9 cellular contexts compared by ENCODE assay signal in the genomic region with DNA sequence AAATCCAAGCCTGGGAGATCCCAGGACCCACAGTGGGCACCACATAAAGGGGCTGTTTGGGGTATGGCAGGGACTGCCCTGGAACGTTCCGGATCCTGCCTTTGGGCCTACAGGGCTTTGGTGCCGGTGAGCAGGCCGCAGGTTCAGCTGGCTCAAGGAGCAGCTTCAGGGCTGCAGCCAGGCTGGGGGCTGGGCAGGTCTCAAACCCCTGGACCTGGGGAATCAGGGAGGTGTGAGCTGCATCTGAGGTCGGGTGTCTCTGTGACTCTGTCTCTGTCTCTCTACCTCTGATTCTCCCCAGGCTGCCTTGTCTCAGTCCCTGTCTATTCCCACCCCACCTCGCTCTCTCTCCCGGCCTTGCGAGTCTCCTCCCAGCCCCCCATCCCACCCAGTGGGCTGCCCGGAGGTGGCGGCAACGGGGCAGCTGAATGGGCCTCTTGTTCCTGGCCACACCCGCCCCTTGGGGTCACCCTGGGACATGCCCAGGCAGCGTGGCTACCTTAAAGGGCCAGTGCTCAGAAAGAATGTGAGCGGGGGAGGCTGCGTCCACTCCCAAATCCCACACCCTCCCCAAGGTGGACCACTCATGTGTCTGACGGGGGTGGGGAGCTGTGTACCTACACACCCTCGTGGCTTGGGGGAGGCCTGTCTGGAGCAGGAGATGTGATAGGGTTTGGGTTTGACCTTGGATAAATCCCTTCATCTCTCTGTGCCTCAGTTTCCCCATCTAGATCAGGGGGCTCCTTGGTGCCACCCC. TPM values are rescaled to one million over a fixed set of nuclear protein-coding genes. Genes with fewer than 3 reads are reported as not detected.
DNase-seq lines count a peak whose midpoint lies in the region; ATAC-seq, FAIRE-seq and TF ChIP-seq lines count a peak whose summit lies in the region.
"Had no signal": no experiment of that assay in that cellular context is flagged by ENCODE, and none has a peak within 500 bp of the region (broad histone marks: within the 10 kb centered on the region; RNA-seq: fewer than 3 reads in every experiment).

No MANE protein-coding gene starts in this region.

- H3K9ac ChIP-seq in mesendoderm (ENCODE audit: low read length), result no peak overlapping the region

- H2BK120ac ChIP-seq in mesendoderm (ENCODE audit: low read depth, low read length), result no peak overlapping the region

- no peak overlapping the region for H4K5ac ChIP-seq in mesendoderm (ENCODE audit: low read length)

- CTCF ChIA-PET in A549 (lab: Yijun Ruan, JAX), result interaction anchor here (1.0 to 2.0 kb wide), 5 partner anchors 32 to 88 kb away, joined by 3 to 8 read pairs (median 3); no protein-coding TSS in a partner anchor

- H3K27me3 ChIP-seq in mesendoderm (ENCODE audit: insufficient read depth, low read length, poor library complexity), result no peaks in the 10 kb centered on the region

- POLR2A ChIA-PET in A549 (lab: Yijun Ruan, JAX), result interaction anchor here (0.6 to 1.7 kb wide), 4 partner anchors 10 to 83 kb away, joined by 4 to 9 read pairs (median 6); no protein-coding TSS in a partner anchor

- no peak overlapping the region for H2BK5ac ChIP-seq in mesendoderm (ENCODE audit: low read length)

- H3K56ac ChIP-seq in mesendoderm (ENCODE audit: low read length), result no peak overlapping the region

- TF ChIP-seq RAD21 in A549 (conservative IDR thresholded peaks at IDR 0.05 in 1 of 2, IDR thresholded peaks at IDR 0.05 in 1 of 2), result no peak

- no peak for TF ChIP-seq POLR2A in A549 (IDR thresholded peaks at IDR 0.05; ENCODE audit: low read length)

- H3K4me3 Mint-ChIP-seq in activated T-cell treated with anti-CD3 and anti-CD28 coated beads, Interleukin-2, amount 50 U/mL, for 4 hours, result no peak overlapping the region

- H3K36me3 Mint-ChIP-seq in activated T-cell treated with anti-CD3 and anti-CD28 coated beads, Interleukin-2, amount 50 U/mL, for 4 hours (ENCODE audit: insufficient read depth), result peaks cover 4% of the 10 kb centered on the region

- in situ Hi-C loops in SK-MEL-5 (cut with HindIII; ENCODE audit: low pct_unique_long_range_greater_than_20kb, low sequenced_read_pairs), result no loop called here

- H4K8ac ChIP-seq in mesendoderm (ENCODE audit: low read depth, low read length), result no peak overlapping the region

- H3K4me1 Mint-ChIP-seq in activated T-cell treated with anti-CD3 and anti-CD28 coated beads, Interleukin-2, amount 50 U/mL, for 4 hours (ENCODE audit: low read depth), result no peaks in the 10 kb centered on the region

- no peak for TF ChIP-seq CTCF in A549 (IDR thresholded peaks at IDR 0.05)

- no peak for FAIRE-seq in A549 (lab: Jason Lieb, UNC)
- FAIRE-seq: GM12892 had no signal

- no peaks in the 10 kb centered on the region for H3K79me2 ChIP-seq in mesendoderm (ENCODE audit: control insufficient read depth, insufficient read depth, low read length)

- no peak overlapping the region for H2AK5ac ChIP-seq in mesendoderm (ENCODE audit: low read length)

- H3K4me3 ChIP-seq in A549, result no peak overlapping the region; the same call in 2 of the 3 replicates
- H3K4me3 ChIP-seq in mesendoderm (ENCODE audit: low read length), result no peak overlapping the region

- H2BK15ac ChIP-seq in mesendoderm (replicated peaks; ENCODE audit: low read depth), result no peak overlapping the region

- WGBS in A549 (ENCODE audit: missing lambda C conversion rate), result 71% methylated on average over 4 of the region's 17 CpGs
- no CpG with 5 or more reads among the region's 17 CpGs for WGBS in mesendoderm (ENCODE audit: extremely low coverage, insufficient coverage, low lambda C conversion rate)

- no peaks in the 10 kb centered on the region for H3K36me3 ChIP-seq in mesendoderm (ENCODE audit: control insufficient read depth, insufficient read depth, low read length)

- no peaks in the 10 kb centered on the region for H3K27me3 Mint-ChIP-seq in activated T-cell treated with anti-CD3 and anti-CD28 coated beads, Interleukin-2, amount 50 U/mL, for 4 hours (ENCODE audit: low read depth)

- H3K79me1 ChIP-seq in mesendoderm (ENCODE audit: low read length), result no peaks in the 10 kb centered on the region

- peak overlapping the region; percentile 81 to 84 for H3K27ac ChIP-seq in A549
- H3K27ac ChIP-seq in mesendoderm (ENCODE audit: low read depth, low read length), result no peak overlapping the region

- no peak overlapping the region for H3K23ac ChIP-seq in mesendoderm (ENCODE audit: low read length)

- peak; percentile 43 to 79 for DNase-seq in A549 (ENCODE audit: low read depth in 1 of 2, low spot score in 1 of 2)
- peak; percentile 84 for DNase-seq in SK-MEL-5 (ENCODE audit: low read depth, low spot score)
- peak; percentile 69 for DNase-seq in globus pallidus (ENCODE audit: low spot score)
- DNase-seq in nucleus accumbens (lab: John Stamatoyannopoulos, UW), result peak in 30 of 56 donors; percentile 3 to 64 (median 28)
- DNase-seq in mesendoderm, result no peak
- no peak for DNase-seq in activated T-cell treated with anti-CD3 and anti-CD28 coated beads, Interleukin-2, amount 50 U/mL, for 4 hours
- DNase-seq in SHP77 (lab: John Stamatoyannopoulos, UW), result no peak

- H3K9me3 ChIP-seq in A549, result no peaks in the 10 kb centered on the region

- ATAC-seq in A549, result peak; percentile 71 to 80
- ATAC-seq in activated T-cell treated with anti-CD3 and anti-CD28 coated beads, Interleukin-2, amount 50 U/mL, for 4 hours, result no peak
- no peak for ATAC-seq in GM18498 (IDR thresholded peaks at IDR 0.05; ENCODE audit: unreplicated experiment)

- H3K4me2 ChIP-seq in A549, result peak overlapping the region; percentile 76
- H3K4me2 ChIP-seq in mesendoderm (ENCODE audit: low read length), result no peak overlapping the region

- TF ChIP-seq EP300 in A549 (IDR thresholded peaks at IDR 0.05), result no peak

- H3K18ac ChIP-seq in mesendoderm (ENCODE audit: low read length), result no peak overlapping the region

- no peaks in the 10 kb centered on the region for H3K9me3 Mint-ChIP-seq in activated T-cell treated with anti-CD3 and anti-CD28 coated beads, Interleukin-2, amount 50 U/mL, for 4 hours

- H3K4me1 ChIP-seq in A549 (peaks cover 26% of the 10 kb centered on the region), mesendoderm (ENCODE audit: control insufficient read depth, low read depth, low read length) (no peaks in the 10 kb centered on the region)

- no peak overlapping the region for H3K4ac ChIP-seq in mesendoderm (ENCODE audit: low read depth, low read length)

TF ChIP-seq in A549, 52 proteins besides CTCF, POLR2A, EP300 and RAD21:
- TF ChIP-seq RCOR1 (IDR thresholded peaks at IDR 0.05; ENCODE audit: low read depth, low read length) (no peak), CHD2 (IDR thresholded peaks at IDR 0.05; ENCODE audit: low read length, partially characterized antibody) (no peak), SREBF2 (IDR thresholded peaks at IDR 0.05) (no peak), JUNB (IDR thresholded peaks at IDR 0.05) (no peak), NFE2L2 (conservative IDR thresholded peaks at IDR 0.05; ENCODE audit: low read length) (no peak), TP53 (CRISPR knock-in tag; IDR thresholded peaks at IDR 0.05) (no peak), JUN (IDR thresholded peaks at IDR 0.05) (0 out of 5 replicates have a peak, but pooled peaks of 1 of the 2 experiments have one; percentile 18), FOSB (CRISPR knock-in tag; IDR thresholded peaks at IDR 0.05) (no peak), CHD4 (IDR thresholded peaks at IDR 0.05; ENCODE audit: borderline replicate concordance) (no peak), POLR2AphosphoS2 (conservative IDR thresholded peaks at IDR 0.05; ENCODE audit: low read length) (no peak)
- TF ChIP-seq, protein P1, sequence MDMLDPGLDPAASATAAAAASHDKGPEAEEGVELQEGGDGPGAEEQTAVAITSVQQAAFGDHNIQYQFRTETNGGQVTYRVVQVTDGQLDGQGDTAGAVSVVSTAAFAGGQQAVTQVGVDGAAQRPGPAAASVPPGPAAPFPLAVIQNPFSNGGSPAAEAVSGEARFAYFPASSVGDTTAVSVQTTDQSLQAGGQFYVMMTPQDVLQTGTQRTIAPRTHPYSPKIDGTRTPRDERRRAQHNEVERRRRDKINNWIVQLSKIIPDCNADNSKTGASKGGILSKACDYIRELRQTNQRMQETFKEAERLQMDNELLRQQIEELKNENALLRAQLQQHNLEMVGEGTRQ (IDR thresholded peaks at IDR 0.05), result no peak
- TF ChIP-seq, protein P2, sequence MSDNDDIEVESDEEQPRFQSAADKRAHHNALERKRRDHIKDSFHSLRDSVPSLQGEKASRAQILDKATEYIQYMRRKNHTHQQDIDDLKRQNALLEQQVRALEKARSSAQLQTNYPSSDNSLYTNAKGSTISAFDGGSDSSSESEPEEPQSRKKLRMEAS (IDR thresholded peaks at IDR 0.05), result peak; percentile 48
- TF ChIP-seq, protein P3, sequence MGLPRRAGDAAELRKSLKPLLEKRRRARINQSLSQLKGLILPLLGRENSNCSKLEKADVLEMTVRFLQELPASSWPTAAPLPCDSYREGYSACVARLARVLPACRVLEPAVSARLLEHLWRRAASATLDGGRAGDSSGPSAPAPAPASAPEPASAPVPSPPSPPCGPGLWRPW (IDR thresholded peaks at IDR 0.05), result no peak

RNA-seq across cellular contexts. Expression of a gene that starts 31.1 kb away (rescaled TPM):
- 2.6 and 4.7 TPM in 2 replicates for polyA plus RNA-seq in A549 (2011; rRNA removed)
- polyA plus RNA-seq in A549 (2012; cell fraction: cytosol; rRNA removed), result 8.9 and 14.2 TPM in 2 replicates
- 20.1 and 22.9 TPM in 2 replicates for polyA plus RNA-seq in A549 (2012; cell fraction: nucleus; rRNA removed)
- 34.6 to 36.4 TPM (median 34.9 TPM) in 3 replicates for polyA plus RNA-seq in A549 (2017; fragmentation: RNase III; extraction: RNeasy Plus Mini Kit Qiagen cat#74134 plus additional on column Dnase treatment)
- 10.5 and 14.6 TPM in 2 replicates for polyA minus RNA-seq in A549 (2011; rRNA and poly(A)+ RNA removed)
- total RNA-seq in SK-MEL-5 (2014; rRNA removed; shearing (Covaris generic)), result 4.8 and 5.8 TPM in 2 replicates
- polyA plus RNA-seq in SK-MEL-5 (2015; cell fraction: cytosol; rRNA removed), result 24.4 and 27.1 TPM in 2 replicates
- polyA plus RNA-seq in SK-MEL-5 (2015; cell fraction: nucleus; rRNA removed), result 4.1 and 4.8 TPM in 2 replicates
- polyA plus RNA-seq in mesendoderm (2013, experiment 1 of 2), result 8.8 TPM
- polyA plus RNA-seq in mesendoderm (2013, experiment 2 of 2), result 8.8 TPM
- 10 to 100 TPM; 26.0 to 33.6 (median 30.3) TPM for total RNA-seq in activated T-cell treated with anti-CD3 and anti-CD28 coated beads, Interleukin-2, amount 50 U/mL, for 4 hours

Comparison
In these comparisons a context has a peak if more than half of its experiments do, and no peak if none do; other contexts are left out.
1. ATAC-seq: peak in A549 (2 of 2); none in activated T-cell treated with anti-CD3 and anti-CD28 coated beads, Interleukin-2, amount 50 U/mL, for 4 hours (0 of 2) and GM18498 (single experiment).
2. DNase-seq: peak in A549 (2 of 2), SK-MEL-5 (single experiment), globus pallidus (single experiment) and nucleus accumbens (30 of 56); none in mesendoderm (single experiment), activated T-cell treated with anti-CD3 and anti-CD28 coated beads, Interleukin-2, amount 50 U/mL, for 4 hours (single experiment) and SHP77 (0 of 2).